In the genomic region with DNA sequence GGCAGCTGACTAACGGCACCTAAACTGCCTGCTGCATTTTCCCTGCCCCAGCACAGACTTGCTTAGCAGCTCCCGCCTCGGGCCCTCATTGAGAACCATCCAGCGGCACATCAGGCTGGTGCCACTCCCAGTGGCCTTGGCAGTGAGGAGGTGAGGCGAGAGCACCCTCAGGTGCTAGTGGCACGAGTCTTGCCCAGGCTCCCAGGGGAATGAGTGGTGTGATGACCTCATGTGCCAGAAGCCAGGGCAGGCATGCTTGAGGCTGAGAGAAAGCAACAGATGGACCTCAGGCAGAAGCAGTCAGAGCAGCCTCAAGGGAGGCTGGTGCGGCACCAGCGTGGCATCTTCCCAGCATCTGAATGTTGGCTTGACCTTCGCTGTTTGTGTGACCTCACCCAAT, we compare ENCODE assay signal across 19 cellular contexts.
A peak's percentile ranks its signal among the peaks of the same experiment; 100 is the strongest.
DNase-seq lines count a peak whose midpoint lies in the region; ATAC-seq and TF ChIP-seq lines count a peak whose summit lies in the region.
"Had no signal": no experiment of that assay in that cellular context is flagged by ENCODE, and none has a peak within 500 bp of the region (broad histone marks: within the 10 kb centered on the region; RNA-seq: fewer than 3 reads in every experiment).

No MANE protein-coding gene starts in this region.

- no peaks in the 10 kb centered on the region for H3K27me3 Mint-ChIP-seq in activated naive CD8-positive, alpha-beta T cell treated with anti-CD3 and anti-CD28 coated beads, Interleukin-2, amount 50 U/mL, for 24 hours
- no peaks in the 10 kb centered on the region for H3K27me3 Mint-ChIP-seq in natural killer cell treated with Interleukin-12 subunit alpha and Interleukin-12 subunit beta and Interleukin-15 and Interleukin-18, amount 100 ng/mL, for 72 hours
- H3K27me3 Mint-ChIP-seq in HFFc6 (ENCODE audit: insufficient read depth) (peaks cover 8% of the 10 kb centered on the region), nephron progenitor cell (ENCODE audit: low read depth, poor library complexity) (peaks cover 3% of the 10 kb centered on the region)
- H3K27me3 Mint-ChIP-seq: activated naive CD4-positive, alpha-beta T cell treated with anti-CD3 and anti-CD28 coated beads, Interleukin-2, amount 10 ng/mL, durations not matched to agents 7 days and 5 days; T-helper 17 cell had no signal

- H3K9me3 Mint-ChIP-seq in activated naive CD8-positive, alpha-beta T cell treated with anti-CD3 and anti-CD28 coated beads, Interleukin-2, amount 50 U/mL, for 24 hours: no peaks in the 10 kb centered on the region
- H3K9me3 Mint-ChIP-seq in natural killer cell treated with Interleukin-12 subunit alpha and Interleukin-12 subunit beta and Interleukin-15 and Interleukin-18, amount 100 ng/mL, for 72 hours: peaks cover under 1% of the 10 kb centered on the region
- no peaks in the 10 kb centered on the region; the same call in 1 of the 2 replicates for H3K9me3 Mint-ChIP-seq in HFFc6
- peaks cover 11% of the 10 kb centered on the region for H3K9me3 Mint-ChIP-seq in nephron progenitor cell

- H3K9me3 ChIP-seq in KOPT-K1 (ENCODE audit: insufficient read depth, low read length, poor library complexity, severe bottlenecking): peaks cover under 1% of the 10 kb centered on the region

- no peak overlapping the region for H3K4me3 Mint-ChIP-seq in activated naive CD8-positive, alpha-beta T cell treated with anti-CD3 and anti-CD28 coated beads, Interleukin-2, amount 50 U/mL, for 24 hours
- peak overlapping the region; percentile 75 for H3K4me3 Mint-ChIP-seq in natural killer cell treated with Interleukin-12 subunit alpha and Interleukin-12 subunit beta and Interleukin-15 and Interleukin-18, amount 100 ng/mL, for 72 hours
- H3K4me3 Mint-ChIP-seq in HFFc6 (no peak overlapping the region), nephron progenitor cell (no peak overlapping the region)
- H3K4me3 Mint-ChIP-seq: activated naive CD4-positive, alpha-beta T cell treated with anti-CD3 and anti-CD28 coated beads, Interleukin-2, amount 10 ng/mL, durations not matched to agents 7 days and 5 days; neural progenitor cell had no signal

- H3K36me3 Mint-ChIP-seq in activated naive CD8-positive, alpha-beta T cell treated with anti-CD3 and anti-CD28 coated beads, Interleukin-2, amount 50 U/mL, for 24 hours (ENCODE audit: low read depth): peaks cover 54% of the 10 kb centered on the region
- H3K36me3 Mint-ChIP-seq in natural killer cell treated with Interleukin-12 subunit alpha and Interleukin-12 subunit beta and Interleukin-15 and Interleukin-18, amount 100 ng/mL, for 72 hours: peaks cover 11% of the 10 kb centered on the region
- H3K36me3 Mint-ChIP-seq in HFFc6 (ENCODE audit: low read depth) (no peaks in the 10 kb centered on the region), nephron progenitor cell (ENCODE audit: low read depth) (no peaks in the 10 kb centered on the region)
- H3K36me3 Mint-ChIP-seq: neural progenitor cell had no signal

- peaks cover 63% of the 10 kb centered on the region for H3K4me1 Mint-ChIP-seq in activated naive CD8-positive, alpha-beta T cell treated with anti-CD3 and anti-CD28 coated beads, Interleukin-2, amount 50 U/mL, for 24 hours
- peaks cover 0 to 54% of the 10 kb centered on the region in 2 donors for H3K4me1 Mint-ChIP-seq in natural killer cell treated with Interleukin-12 subunit alpha and Interleukin-12 subunit beta and Interleukin-15 and Interleukin-18, amount 100 ng/mL, for 72 hours (ENCODE audit: low read depth in 2 of 2)
- H3K4me1 Mint-ChIP-seq in HFFc6 (ENCODE audit: low read depth) (no peaks in the 10 kb centered on the region), nephron progenitor cell (no peaks in the 10 kb centered on the region)
- H3K4me1 Mint-ChIP-seq: neural progenitor cell had no signal

- H3K27ac ChIP-seq in KOPT-K1 (ENCODE audit: low read depth, low read length, poor library complexity, severe bottlenecking): peak overlapping the region; percentile 12
- H3K27ac ChIP-seq: neural progenitor cell had no signal

- peak; percentile 20 for ATAC-seq in activated naive CD8-positive, alpha-beta T cell treated with anti-CD3 and anti-CD28 coated beads, Interleukin-2, amount 50 U/mL, for 24 hours
- peak; percentile 28 to 43 for ATAC-seq in natural killer cell treated with Interleukin-12 subunit alpha and Interleukin-12 subunit beta and Interleukin-15 and Interleukin-18, amount 100 ng/mL, for 72 hours
- ATAC-seq in HG03469 (IDR thresholded peaks at IDR 0.05; ENCODE audit: unreplicated experiment): no peak
- ATAC-seq: sciatic nerve had no signal

- no peak for TF ChIP-seq CTCF in HFFc6 (IDR thresholded peaks at IDR 0.05)
- TF ChIP-seq CTCF in nephron progenitor cell (IDR thresholded peaks at IDR 0.05): no peak

- peak; percentile 66 for DNase-seq in DMS 273 treated with DMSO at 0.1 percent for 48 hours (lab: John Stamatoyannopoulos, UW)
- no peak for DNase-seq in activated naive CD8-positive, alpha-beta T cell treated with anti-CD3 and anti-CD28 coated beads, Interleukin-2, amount 50 U/mL, for 24 hours
- no peak for DNase-seq in natural killer cell treated with Interleukin-12 subunit alpha and Interleukin-12 subunit beta and Interleukin-15 and Interleukin-18, amount 100 ng/mL, for 72 hours (ENCODE audit: low spot score)
- no peak for DNase-seq in HFFc6
- DNase-seq in UCSD-AML1 (lab: John Stamatoyannopoulos, UW; ENCODE audit: unreplicated experiment): no peak
- no peak for DNase-seq in nephron progenitor cell
- DNase-seq: activated CD4-positive, alpha-beta T cell treated with anti-CD3 and anti-CD28 coated beads, Interleukin-2, amount 50 U/mL, for 48 hours; activated naive CD4-positive, alpha-beta T cell treated with anti-CD3 and anti-CD28 coated beads, Interleukin-2, amount 10 ng/mL, durations not matched to agents 7 days and 5 days; C1 segment of cervical spinal cord; erythroblast; GF-D8; NCI-H1048; NCI-H526; RPMI8226; T-helper 17 cell had no signal

- peak overlapping the region; percentile 80 for H3K27ac Mint-ChIP-seq in activated naive CD8-positive, alpha-beta T cell treated with anti-CD3 and anti-CD28 coated beads, Interleukin-2, amount 50 U/mL, for 24 hours
- H3K27ac Mint-ChIP-seq in natural killer cell treated with Interleukin-12 subunit alpha and Interleukin-12 subunit beta and Interleukin-15 and Interleukin-18, amount 100 ng/mL, for 72 hours: no peak overlapping the region
- H3K27ac Mint-ChIP-seq in HFFc6: no peak overlapping the region
- H3K27ac Mint-ChIP-seq in nephron progenitor cell: no peak overlapping the region
- H3K27ac Mint-ChIP-seq: neural progenitor cell, T-helper 17 cell had no signal

- H3K36me3 ChIP-seq in KOPT-K1 (ENCODE audit: insufficient read depth, low read length): peaks cover 29% of the 10 kb centered on the region; the same call in 1 of the 2 replicates
- H3K36me3 ChIP-seq: neural progenitor cell had no signal
